Comparison of ENCODE assay signal across 1 cellular context in the genomic region with DNA sequence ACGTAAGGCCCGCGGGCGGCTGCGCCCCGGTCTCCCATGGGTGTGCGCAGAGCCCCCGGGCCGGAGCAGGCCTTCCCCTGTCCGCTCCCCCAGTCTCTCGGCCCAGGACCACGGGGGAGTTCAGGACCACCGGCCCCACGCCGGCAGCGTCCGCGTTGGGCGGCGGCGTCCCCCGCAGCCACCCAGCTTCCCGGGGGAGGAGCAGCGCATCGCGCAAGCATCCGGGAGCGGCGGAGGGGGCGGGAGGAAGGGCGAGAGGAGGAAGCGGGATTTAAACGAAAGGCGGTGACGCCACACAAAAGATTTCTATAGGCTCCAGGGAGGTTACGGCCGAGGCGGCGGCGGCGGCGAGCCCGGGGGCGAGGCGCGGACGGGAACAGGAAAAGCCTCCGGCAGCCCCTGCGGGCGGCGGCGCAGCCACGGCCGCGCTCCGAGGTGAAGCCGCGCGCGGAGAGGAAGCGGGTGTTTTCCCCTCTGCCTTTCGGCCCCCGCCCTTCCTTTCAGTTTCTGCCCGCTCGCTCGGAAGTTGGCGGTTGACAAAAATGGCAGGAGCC.
A peak's percentile ranks its signal among the peaks of the same experiment; 100 is the strongest.
TF ChIP-seq lines count a peak whose summit lies in the region.

A gene (plus strand): TSS at position 298 of the 554 bp plus-strand sequence. CDS start 1,349 bp downstream, outside the sequence.

TF ChIP-seq in HepG2, 621 proteins besides CTCF, POLR2A, EP300 and RAD21 (continued from another document and continues in another):
- TF ChIP-seq MED1 (CRISPR knock-in tag; IDR thresholded peaks at IDR 0.05) (no peak), ZNF326 (CRISPR knock-in tag; IDR thresholded peaks at IDR 0.05; ENCODE audit: borderline replicate concordance) (no peak), SP140L (CRISPR knock-in tag; IDR thresholded peaks at IDR 0.05; ENCODE audit: borderline replicate concordance) (no peak), ZFX (CRISPR knock-in tag; IDR thresholded peaks at IDR 0.05; ENCODE audit: low read depth) (peak; percentile 75), PRPF4 (IDR thresholded peaks at IDR 0.05; ENCODE audit: low read depth, low read length, poor library complexity, severe bottlenecking) (no peak), CHCHD3 (CRISPR knock-in tag; IDR thresholded peaks at IDR 0.05) (0 out of 2 replicates have a peak, but pooled peaks have one; percentile 37), MYNN (CRISPR knock-in tag; IDR thresholded peaks at IDR 0.05; ENCODE audit: low read depth) (no peak), SOX5 (CRISPR knock-in tag; IDR thresholded peaks at IDR 0.05; ENCODE audit: borderline replicate concordance) (no peak), EZH2 (conservative IDR thresholded peaks at IDR 0.05; ENCODE audit: low read depth, low read length) (no peak), ZNF343 (CRISPR knock-in tag; IDR thresholded peaks at IDR 0.05) (no peak; the same call in 1 of the 2 replicates), ZNF510 (CRISPR knock-in tag; IDR thresholded peaks at IDR 0.05; ENCODE audit: low read depth) (0 out of 2 replicates have a peak, but pooled peaks have one; percentile 21), HNRNPL (IDR thresholded peaks at IDR 0.05; ENCODE audit: low read depth, low read length) (no peak), HDAC6 (IDR thresholded peaks at IDR 0.05; ENCODE audit: low read depth, low read length) (no peak), ZFP1 (CRISPR knock-in tag; IDR thresholded peaks at IDR 0.05) (no peak), ZNF570 (CRISPR knock-in tag; IDR thresholded peaks at IDR 0.05; ENCODE audit: borderline replicate concordance) (no peak), CBX5 (CRISPR knock-in tag; IDR thresholded peaks at IDR 0.05; ENCODE audit: borderline replicate concordance) (peak; percentile 53; the same call in 1 of the 2 replicates), KLF6 (CRISPR knock-in tag; IDR thresholded peaks at IDR 0.05) (0 out of 2 replicates have a peak, but pooled peaks have one; percentile 43), CBX1 (IDR thresholded peaks at IDR 0.05; ENCODE audit: low read depth) (peak; percentile 32), EED (CRISPR knock-in tag; IDR thresholded peaks at IDR 0.05) (no peak), ZNF350 (CRISPR knock-in tag; IDR thresholded peaks at IDR 0.05; ENCODE audit: borderline replicate concordance, low read depth) (0 out of 2 replicates have a peak, but pooled peaks have one; percentile 47), TBX2 (CRISPR knock-in tag; IDR thresholded peaks at IDR 0.05; ENCODE audit: borderline replicate concordance) (no peak), GABPB1 (CRISPR knock-in tag; IDR thresholded peaks at IDR 0.05) (peak; percentile 91), ZNF530 (CRISPR knock-in tag; IDR thresholded peaks at IDR 0.05; ENCODE audit: low read depth) (no peak), HMG20A (CRISPR knock-in tag; IDR thresholded peaks at IDR 0.05; ENCODE audit: borderline replicate concordance) (no peak), ZNF605 (CRISPR knock-in tag; IDR thresholded peaks at IDR 0.05) (peak; percentile 73), SMAD3 (CRISPR knock-in tag; IDR thresholded peaks at IDR 0.05) (no peak), POLR2AphosphoS2 (IDR thresholded peaks at IDR 0.05; ENCODE audit: low read depth, low read length) (no peak), SMARCE1 (IDR thresholded peaks at IDR 0.05; ENCODE audit: borderline replicate concordance) (no peak), IRF2 (CRISPR knock-in tag; IDR thresholded peaks at IDR 0.05) (0 out of 2 replicates have a peak, but pooled peaks have one; percentile 58), ZNF891 (CRISPR knock-in tag; IDR thresholded peaks at IDR 0.05) (no peak)
- TF ChIP-seq, protein P1, sequence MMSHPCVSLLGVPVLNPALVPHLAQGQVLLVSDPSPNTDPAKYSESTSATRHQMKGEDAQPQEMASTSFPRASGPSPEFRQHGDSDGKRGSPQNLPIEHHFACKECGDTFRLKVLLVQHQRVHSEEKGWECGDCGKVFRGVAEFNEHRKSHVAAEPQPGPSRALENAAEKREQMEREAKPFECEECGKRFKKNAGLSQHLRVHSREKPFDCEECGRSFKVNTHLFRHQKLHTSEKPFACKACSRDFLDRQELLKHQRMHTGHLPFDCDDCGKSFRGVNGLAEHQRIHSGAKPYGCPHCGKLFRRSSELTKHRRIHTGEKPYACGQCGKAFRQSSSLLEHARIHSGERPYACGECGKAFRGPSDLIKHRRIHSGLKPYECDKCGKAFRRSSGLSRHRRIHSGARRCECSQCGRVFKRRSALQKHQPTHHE (CRISPR knock-in tag; IDR thresholded peaks at IDR 0.05; ENCODE audit: borderline replicate concordance) = peak; percentile 70; the same call in 1 of the 2 replicates
- TF ChIP-seq, protein P2, sequence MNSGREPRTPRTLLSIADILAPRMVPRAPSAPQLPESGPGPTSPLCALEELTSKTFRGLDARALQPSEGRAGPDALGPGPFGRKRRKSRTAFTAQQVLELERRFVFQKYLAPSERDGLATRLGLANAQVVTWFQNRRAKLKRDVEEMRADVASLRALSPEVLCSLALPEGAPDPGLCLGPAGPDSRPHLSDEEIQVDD (CRISPR knock-in tag; IDR thresholded peaks at IDR 0.05; ENCODE audit: borderline replicate concordance) = no peak
- TF ChIP-seq, protein P3, sequence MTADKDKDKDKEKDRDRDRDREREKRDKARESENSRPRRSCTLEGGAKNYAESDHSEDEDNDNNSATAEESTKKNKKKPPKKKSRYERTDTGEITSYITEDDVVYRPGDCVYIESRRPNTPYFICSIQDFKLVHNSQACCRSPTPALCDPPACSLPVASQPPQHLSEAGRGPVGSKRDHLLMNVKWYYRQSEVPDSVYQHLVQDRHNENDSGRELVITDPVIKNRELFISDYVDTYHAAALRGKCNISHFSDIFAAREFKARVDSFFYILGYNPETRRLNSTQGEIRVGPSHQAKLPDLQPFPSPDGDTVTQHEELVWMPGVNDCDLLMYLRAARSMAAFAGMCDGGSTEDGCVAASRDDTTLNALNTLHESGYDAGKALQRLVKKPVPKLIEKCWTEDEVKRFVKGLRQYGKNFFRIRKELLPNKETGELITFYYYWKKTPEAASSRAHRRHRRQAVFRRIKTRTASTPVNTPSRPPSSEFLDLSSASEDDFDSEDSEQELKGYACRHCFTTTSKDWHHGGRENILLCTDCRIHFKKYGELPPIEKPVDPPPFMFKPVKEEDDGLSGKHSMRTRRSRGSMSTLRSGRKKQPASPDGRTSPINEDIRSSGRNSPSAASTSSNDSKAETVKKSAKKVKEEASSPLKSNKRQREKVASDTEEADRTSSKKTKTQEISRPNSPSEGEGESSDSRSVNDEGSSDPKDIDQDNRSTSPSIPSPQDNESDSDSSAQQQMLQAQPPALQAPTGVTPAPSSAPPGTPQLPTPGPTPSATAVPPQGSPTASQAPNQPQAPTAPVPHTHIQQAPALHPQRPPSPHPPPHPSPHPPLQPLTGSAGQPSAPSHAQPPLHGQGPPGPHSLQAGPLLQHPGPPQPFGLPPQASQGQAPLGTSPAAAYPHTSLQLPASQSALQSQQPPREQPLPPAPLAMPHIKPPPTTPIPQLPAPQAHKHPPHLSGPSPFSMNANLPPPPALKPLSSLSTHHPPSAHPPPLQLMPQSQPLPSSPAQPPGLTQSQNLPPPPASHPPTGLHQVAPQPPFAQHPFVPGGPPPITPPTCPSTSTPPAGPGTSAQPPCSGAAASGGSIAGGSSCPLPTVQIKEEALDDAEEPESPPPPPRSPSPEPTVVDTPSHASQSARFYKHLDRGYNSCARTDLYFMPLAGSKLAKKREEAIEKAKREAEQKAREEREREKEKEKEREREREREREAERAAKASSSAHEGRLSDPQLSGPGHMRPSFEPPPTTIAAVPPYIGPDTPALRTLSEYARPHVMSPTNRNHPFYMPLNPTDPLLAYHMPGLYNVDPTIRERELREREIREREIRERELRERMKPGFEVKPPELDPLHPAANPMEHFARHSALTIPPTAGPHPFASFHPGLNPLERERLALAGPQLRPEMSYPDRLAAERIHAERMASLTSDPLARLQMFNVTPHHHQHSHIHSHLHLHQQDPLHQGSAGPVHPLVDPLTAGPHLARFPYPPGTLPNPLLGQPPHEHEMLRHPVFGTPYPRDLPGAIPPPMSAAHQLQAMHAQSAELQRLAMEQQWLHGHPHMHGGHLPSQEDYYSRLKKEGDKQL (CRISPR knock-in tag; IDR thresholded peaks at IDR 0.05; ENCODE audit: low read depth) = 0 out of 2 replicates have a peak, but pooled peaks have one; percentile 21
- TF ChIP-seq, protein P4, sequence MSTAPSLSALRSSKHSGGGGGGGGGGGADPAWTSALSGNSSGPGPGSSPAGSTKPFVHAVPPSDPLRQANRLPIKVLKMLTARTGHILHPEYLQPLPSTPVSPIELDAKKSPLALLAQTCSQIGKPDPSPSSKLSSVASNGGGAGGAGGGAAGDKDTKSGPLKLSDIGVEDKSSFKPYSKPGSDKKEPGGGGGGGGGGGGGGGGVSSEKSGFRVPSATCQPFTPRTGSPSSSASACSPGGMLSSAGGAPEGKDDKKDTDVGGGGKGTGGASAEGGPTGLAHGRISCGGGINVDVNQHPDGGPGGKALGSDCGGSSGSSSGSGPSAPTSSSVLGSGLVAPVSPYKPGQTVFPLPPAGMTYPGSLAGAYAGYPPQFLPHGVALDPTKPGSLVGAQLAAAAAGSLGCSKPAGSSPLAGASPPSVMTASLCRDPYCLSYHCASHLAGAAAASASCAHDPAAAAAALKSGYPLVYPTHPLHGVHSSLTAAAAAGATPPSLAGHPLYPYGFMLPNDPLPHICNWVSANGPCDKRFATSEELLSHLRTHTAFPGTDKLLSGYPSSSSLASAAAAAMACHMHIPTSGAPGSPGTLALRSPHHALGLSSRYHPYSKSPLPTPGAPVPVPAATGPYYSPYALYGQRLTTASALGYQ (CRISPR knock-in tag; IDR thresholded peaks at IDR 0.05) = no peak
- TF ChIP-seq, protein P5, sequence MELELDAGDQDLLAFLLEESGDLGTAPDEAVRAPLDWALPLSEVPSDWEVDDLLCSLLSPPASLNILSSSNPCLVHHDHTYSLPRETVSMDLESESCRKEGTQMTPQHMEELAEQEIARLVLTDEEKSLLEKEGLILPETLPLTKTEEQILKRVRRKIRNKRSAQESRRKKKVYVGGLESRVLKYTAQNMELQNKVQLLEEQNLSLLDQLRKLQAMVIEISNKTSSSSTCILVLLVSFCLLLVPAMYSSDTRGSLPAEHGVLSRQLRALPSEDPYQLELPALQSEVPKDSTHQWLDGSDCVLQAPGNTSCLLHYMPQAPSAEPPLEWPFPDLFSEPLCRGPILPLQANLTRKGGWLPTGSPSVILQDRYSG (CRISPR knock-in tag; IDR thresholded peaks at IDR 0.05) = no peak
- TF ChIP-seq, protein P6, sequence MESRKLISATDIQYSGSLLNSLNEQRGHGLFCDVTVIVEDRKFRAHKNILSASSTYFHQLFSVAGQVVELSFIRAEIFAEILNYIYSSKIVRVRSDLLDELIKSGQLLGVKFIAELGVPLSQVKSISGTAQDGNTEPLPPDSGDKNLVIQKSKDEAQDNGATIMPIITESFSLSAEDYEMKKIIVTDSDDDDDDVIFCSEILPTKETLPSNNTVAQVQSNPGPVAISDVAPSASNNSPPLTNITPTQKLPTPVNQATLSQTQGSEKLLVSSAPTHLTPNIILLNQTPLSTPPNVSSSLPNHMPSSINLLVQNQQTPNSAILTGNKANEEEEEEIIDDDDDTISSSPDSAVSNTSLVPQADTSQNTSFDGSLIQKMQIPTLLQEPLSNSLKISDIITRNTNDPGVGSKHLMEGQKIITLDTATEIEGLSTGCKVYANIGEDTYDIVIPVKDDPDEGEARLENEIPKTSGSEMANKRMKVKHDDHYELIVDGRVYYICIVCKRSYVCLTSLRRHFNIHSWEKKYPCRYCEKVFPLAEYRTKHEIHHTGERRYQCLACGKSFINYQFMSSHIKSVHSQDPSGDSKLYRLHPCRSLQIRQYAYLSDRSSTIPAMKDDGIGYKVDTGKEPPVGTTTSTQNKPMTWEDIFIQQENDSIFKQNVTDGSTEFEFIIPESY (CRISPR knock-in tag; IDR thresholded peaks at IDR 0.05) = no peak
- TF ChIP-seq, protein P7, sequence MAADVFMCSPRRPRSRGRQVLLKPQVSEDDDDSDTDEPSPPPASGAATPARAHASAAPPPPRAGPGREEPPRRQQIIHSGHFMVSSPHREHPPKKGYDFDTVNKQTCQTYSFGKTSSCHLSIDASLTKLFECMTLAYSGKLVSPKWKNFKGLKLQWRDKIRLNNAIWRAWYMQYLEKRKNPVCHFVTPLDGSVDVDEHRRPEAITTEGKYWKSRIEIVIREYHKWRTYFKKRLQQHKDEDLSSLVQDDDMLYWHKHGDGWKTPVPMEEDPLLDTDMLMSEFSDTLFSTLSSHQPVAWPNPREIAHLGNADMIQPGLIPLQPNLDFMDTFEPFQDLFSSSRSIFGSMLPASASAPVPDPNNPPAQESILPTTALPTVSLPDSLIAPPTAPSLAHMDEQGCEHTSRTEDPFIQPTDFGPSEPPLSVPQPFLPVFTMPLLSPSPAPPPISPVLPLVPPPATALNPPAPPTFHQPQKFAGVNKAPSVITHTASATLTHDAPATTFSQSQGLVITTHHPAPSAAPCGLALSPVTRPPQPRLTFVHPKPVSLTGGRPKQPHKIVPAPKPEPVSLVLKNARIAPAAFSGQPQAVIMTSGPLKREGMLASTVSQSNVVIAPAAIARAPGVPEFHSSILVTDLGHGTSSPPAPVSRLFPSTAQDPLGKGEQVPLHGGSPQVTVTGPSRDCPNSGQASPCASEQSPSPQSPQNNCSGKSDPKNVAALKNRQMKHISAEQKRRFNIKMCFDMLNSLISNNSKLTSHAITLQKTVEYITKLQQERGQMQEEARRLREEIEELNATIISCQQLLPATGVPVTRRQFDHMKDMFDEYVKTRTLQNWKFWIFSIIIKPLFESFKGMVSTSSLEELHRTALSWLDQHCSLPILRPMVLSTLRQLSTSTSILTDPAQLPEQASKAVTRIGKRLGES (CRISPR knock-in tag; IDR thresholded peaks at IDR 0.05; ENCODE audit: borderline replicate concordance) = no peak
- TF ChIP-seq, protein P8, sequence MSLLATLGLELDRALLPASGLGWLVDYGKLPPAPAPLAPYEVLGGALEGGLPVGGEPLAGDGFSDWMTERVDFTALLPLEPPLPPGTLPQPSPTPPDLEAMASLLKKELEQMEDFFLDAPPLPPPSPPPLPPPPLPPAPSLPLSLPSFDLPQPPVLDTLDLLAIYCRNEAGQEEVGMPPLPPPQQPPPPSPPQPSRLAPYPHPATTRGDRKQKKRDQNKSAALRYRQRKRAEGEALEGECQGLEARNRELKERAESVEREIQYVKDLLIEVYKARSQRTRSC (CRISPR knock-in tag; IDR thresholded peaks at IDR 0.05; ENCODE audit: low read depth) = no peak
- TF ChIP-seq, protein P9, sequence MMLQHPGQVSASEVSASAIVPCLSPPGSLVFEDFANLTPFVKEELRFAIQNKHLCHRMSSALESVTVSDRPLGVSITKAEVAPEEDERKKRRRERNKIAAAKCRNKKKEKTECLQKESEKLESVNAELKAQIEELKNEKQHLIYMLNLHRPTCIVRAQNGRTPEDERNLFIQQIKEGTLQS (CRISPR knock-in tag; IDR thresholded peaks at IDR 0.05) = no peak
- TF ChIP-seq, protein P10, sequence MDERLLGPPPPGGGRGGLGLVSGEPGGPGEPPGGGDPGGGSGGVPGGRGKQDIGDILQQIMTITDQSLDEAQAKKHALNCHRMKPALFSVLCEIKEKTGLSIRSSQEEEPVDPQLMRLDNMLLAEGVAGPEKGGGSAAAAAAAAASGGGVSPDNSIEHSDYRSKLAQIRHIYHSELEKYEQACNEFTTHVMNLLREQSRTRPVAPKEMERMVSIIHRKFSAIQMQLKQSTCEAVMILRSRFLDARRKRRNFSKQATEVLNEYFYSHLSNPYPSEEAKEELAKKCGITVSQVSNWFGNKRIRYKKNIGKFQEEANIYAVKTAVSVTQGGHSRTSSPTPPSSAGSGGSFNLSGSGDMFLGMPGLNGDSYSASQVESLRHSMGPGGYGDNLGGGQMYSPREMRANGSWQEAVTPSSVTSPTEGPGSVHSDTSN (CRISPR knock-in tag; IDR thresholded peaks at IDR 0.05) = no peak
